Comparison of ENCODE assay signal across 8 cellular contexts in the genomic region with DNA sequence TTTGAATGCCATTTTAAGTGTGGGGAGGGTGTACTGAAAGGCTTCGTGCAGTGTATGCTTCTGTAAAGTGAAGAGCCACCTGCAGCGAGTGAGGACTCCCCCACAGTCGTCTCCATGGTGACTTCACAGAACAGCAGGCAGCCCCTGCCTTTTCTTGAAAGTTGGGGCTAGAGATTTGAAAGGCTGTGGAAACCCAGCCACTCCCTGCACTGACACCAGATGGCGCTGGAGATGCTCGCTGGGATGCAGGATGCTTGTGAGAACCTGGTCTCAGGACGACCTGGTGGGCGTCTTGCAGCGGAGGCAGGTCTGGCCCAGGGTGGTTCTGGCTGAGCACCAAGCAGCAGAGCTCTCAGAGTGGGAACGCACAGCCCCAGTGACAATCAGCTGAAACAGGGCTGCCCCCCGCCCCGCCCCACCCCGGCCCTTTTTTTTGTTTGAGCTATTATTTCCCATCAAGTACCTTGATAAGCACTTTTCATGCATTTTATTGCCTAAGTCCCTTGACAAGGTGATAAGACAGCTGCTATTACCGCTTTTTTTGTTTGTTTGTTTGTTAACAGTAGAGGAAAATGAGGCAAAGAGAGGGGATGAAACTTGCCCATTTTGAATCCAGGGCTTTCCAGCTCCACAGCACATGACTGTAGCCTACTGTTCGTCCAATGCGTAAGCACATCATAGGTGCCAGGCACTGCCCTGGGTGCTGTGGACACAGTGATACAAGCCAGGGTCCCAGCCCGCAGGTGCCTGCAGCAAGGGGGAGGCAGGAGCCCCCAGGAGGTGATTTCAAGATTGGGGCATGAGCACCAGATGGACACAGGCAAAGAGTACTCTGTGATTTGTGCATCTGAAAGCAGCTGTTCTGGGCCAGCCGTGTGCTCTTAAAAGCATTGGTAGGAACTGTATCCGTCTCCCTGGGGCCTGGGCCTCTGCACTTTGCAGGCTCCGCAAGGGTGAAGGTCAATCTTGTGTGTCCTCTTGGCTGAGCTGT.
DNase-seq lines count a peak whose midpoint lies in the region; ATAC-seq lines count a peak whose summit lies in the region.

No MANE protein-coding gene starts in this region.

- no peaks in the 10 kb centered on the region for H3K4me1 Mint-ChIP-seq in activated T-cell treated with anti-CD3 and anti-CD28 coated beads, Interleukin-2, amount 50 U/mL, for 72 hours (ENCODE audit: low read depth)

- no peak overlapping the region for H3K27ac Mint-ChIP-seq in activated T-cell treated with anti-CD3 and anti-CD28 coated beads, Interleukin-2, amount 50 U/mL, for 72 hours

- no peaks in the 10 kb centered on the region for H3K9me3 Mint-ChIP-seq in activated T-cell treated with anti-CD3 and anti-CD28 coated beads, Interleukin-2, amount 50 U/mL, for 72 hours

- peaks cover 8% of the 10 kb centered on the region for H3K27me3 Mint-ChIP-seq in activated T-cell treated with anti-CD3 and anti-CD28 coated beads, Interleukin-2, amount 50 U/mL, for 72 hours (ENCODE audit: low read depth)

- DNase-seq in COR-L47 (lab: John Stamatoyannopoulos, UW) (peak; percentile 54), NCI-H2227 (lab: John Stamatoyannopoulos, UW; ENCODE audit: unreplicated experiment) (peak; percentile 85), cardiac septum (ENCODE audit: low spot score) (peak; percentile 72), retina (peak; percentile 83), GF-D8 (lab: John Stamatoyannopoulos, UW) (no peak)
- peak; percentile 44 to 53 for DNase-seq in activated T-cell treated with anti-CD3 and anti-CD28 coated beads, Interleukin-2, amount 50 U/mL, for 72 hours

- no peaks in the 10 kb centered on the region for H3K36me3 Mint-ChIP-seq in activated T-cell treated with anti-CD3 and anti-CD28 coated beads, Interleukin-2, amount 50 U/mL, for 72 hours (ENCODE audit: insufficient read depth in 2 of 2)

- ATAC-seq in GM19397 (IDR thresholded peaks at IDR 0.05; ENCODE audit: unreplicated experiment), result peak; percentile 53
- peak in 1 of 2 donors; percentile 36 for ATAC-seq in activated T-cell treated with anti-CD3 and anti-CD28 coated beads, Interleukin-2, amount 50 U/mL, for 72 hours (replicated peaks in 1 of 2)
- no peak for ATAC-seq in HG03342 (IDR thresholded peaks at IDR 0.05; ENCODE audit: unreplicated experiment)

- intact Hi-C loops in cardiac septum (cut with DNase I), result loop anchor here (2.0 kb wide), 1 partner anchor 65 kb away; no protein-coding TSS in a partner anchor

- no peak overlapping the region for H3K4me3 Mint-ChIP-seq in activated T-cell treated with anti-CD3 and anti-CD28 coated beads, Interleukin-2, amount 50 U/mL, for 72 hours
